In genomic region chr14:99062216-99062615, GRCh38 we compare ENCODE assay signal across 24 cellular contexts.
"Had no signal": no experiment of that assay in that cellular context is flagged by ENCODE, and none has a peak within 500 bp of the region (broad histone marks: within the 10 kb centered on the region; RNA-seq: fewer than 3 reads in every experiment).

No MANE protein-coding gene starts in this region.

- H3K27ac ChIP-seq: HL-60, KMS-11, SJSA1, SK-N-MC had no signal

- H3K27ac Mint-ChIP-seq: IgD-negative memory B cell had no signal

- DNase-seq: Kasumi-1, MM.1S, NCI-H1105, NCI-H1417, NCI-H1436 treated with DMSO at 0.1 percent for 48 hours, NCI-H1694 treated with DMSO at 0.1 percent for 48 hours, NCI-H1930, NCI-H2081, NCI-H2107, NCI-H2227 treated with DMSO at 0.1 percent for 48 hours, NCI-H524, NCI-H526 treated with DMSO at 0.1 percent for 48 hours, NCI-H748 treated with DMSO at 0.1 percent for 48 hours, Right ventricle myocardium superior, RPMI8226, SIG-M5 had no signal

- ATAC-seq: K562 had no signal

- H3K36me3 ChIP-seq: SJSA1 had no signal

- H3K9ac ChIP-seq: KMS-11 had no signal

- H3K27me3 ChIP-seq: SJSA1 had no signal

- H3K4me3 Mint-ChIP-seq: IgD-negative memory B cell had no signal

- H3K9me3 ChIP-seq: SJSA1 had no signal

- H3K4me2 ChIP-seq: KMS-11 had no signal

- H3K4me1 Mint-ChIP-seq: IgD-negative memory B cell had no signal

- FAIRE-seq: HTR-8/SVneo, K562, RCC 7860 had no signal

- H3K4me1 ChIP-seq: SJSA1 had no signal

- H3K4me3 ChIP-seq: K562, SJSA1, SK-N-MC had no signal

- H3K36me3 Mint-ChIP-seq: IgD-negative memory B cell had no signal
